In genomic region chr11:73566422-73566821, GRCh38 we compare ENCODE assay signal across 15 cellular contexts. TPM values are rescaled to one million over a fixed set of nuclear protein-coding genes. Genes with fewer than 3 reads are reported as not detected.
DNase-seq lines count a peak whose midpoint lies in the region; ATAC-seq and TF ChIP-seq lines count a peak whose summit lies in the region.
"Had no signal": no experiment of that assay in that cellular context is flagged by ENCODE, and none has a peak within 500 bp of the region (broad histone marks: within the 10 kb centered on the region; RNA-seq: fewer than 3 reads in every experiment).

No MANE protein-coding gene starts in this region.

- H3K9me3 ChIP-seq in WERI-Rb-1 (ENCODE audit: severe bottlenecking) (no peaks in the 10 kb centered on the region), skeletal muscle tissue (ENCODE audit: control insufficient read depth in 3 of 3, low read length in 3 of 3) (no peaks in the 10 kb centered on the region), neural progenitor cell (ENCODE audit: low read depth) (no peaks in the 10 kb centered on the region)

- CTCF ChIA-PET in activated CD8-positive, alpha-beta T cell treated with anti-CD3 and anti-CD28 coated beads, Interleukin-2, amount 10 ng/mL, durations not matched to agents 7 days and 5 days (lab: Charles Lee): interaction anchor here (1.2 kb wide), 1 partner anchor 33 kb away, joined by 3 read pairs; no protein-coding TSS in a partner anchor
- CTCF ChIA-PET in activated CD8-positive, alpha-beta T cell treated with anti-CD3 and anti-CD28 coated beads for 36 hours (lab: Charles Lee): no interaction called here

- POLR2A ChIA-PET in activated CD8-positive, alpha-beta T cell treated with anti-CD3 and anti-CD28 coated beads, Interleukin-2, amount 10 ng/mL, durations not matched to agents 7 days and 5 days (lab: Charles Lee): no interaction called here
- POLR2A ChIA-PET in activated CD8-positive, alpha-beta T cell treated with anti-CD3 and anti-CD28 coated beads for 36 hours (lab: Charles Lee): interaction anchor here (1.1 to 1.2 kb wide), 2 partner anchors 14 to 26 kb away, joined by 3 read pairs; no protein-coding TSS in a partner anchor

- peaks cover 80% of the 10 kb centered on the region for H3K79me2 ChIP-seq in neural progenitor cell (ENCODE audit: low read depth)

- peaks cover 2% of the 10 kb centered on the region for H3K27me3 Mint-ChIP-seq in neural progenitor cell (ENCODE audit: insufficient read depth, low read depth)
- no peaks in the 10 kb centered on the region for H3K27me3 Mint-ChIP-seq in activated CD8-positive, alpha-beta T cell treated with anti-CD3 and anti-CD28 coated beads, Interleukin-2, amount 10 ng/mL, durations not matched to agents 7 days and 5 days (ENCODE audit: low read depth)
- no peaks in the 10 kb centered on the region for H3K27me3 Mint-ChIP-seq in activated CD8-positive, alpha-beta T cell treated with anti-CD3 and anti-CD28 coated beads for 36 hours
- H3K27me3 Mint-ChIP-seq: IgD-negative memory B cell had no signal

- H3K27ac Mint-ChIP-seq in neural progenitor cell: no peak overlapping the region
- no peak overlapping the region for H3K27ac Mint-ChIP-seq in activated CD8-positive, alpha-beta T cell treated with anti-CD3 and anti-CD28 coated beads, Interleukin-2, amount 10 ng/mL, durations not matched to agents 7 days and 5 days
- no peak overlapping the region for H3K27ac Mint-ChIP-seq in activated CD8-positive, alpha-beta T cell treated with anti-CD3 and anti-CD28 coated beads for 36 hours
- H3K27ac Mint-ChIP-seq: IgD-negative memory B cell had no signal

- H3K4me2 ChIP-seq in neural progenitor cell: no peak overlapping the region

- H3K27ac ChIP-seq in WERI-Rb-1 (peak overlapping the region; percentile 60), skeletal muscle tissue (ENCODE audit: low read depth, low read length) (peak overlapping the region; percentile 37), neural progenitor cell (no peak overlapping the region)

- H3K36me3 Mint-ChIP-seq in neural progenitor cell: peaks cover 13% of the 10 kb centered on the region
- H3K36me3 Mint-ChIP-seq in activated CD8-positive, alpha-beta T cell treated with anti-CD3 and anti-CD28 coated beads, Interleukin-2, amount 10 ng/mL, durations not matched to agents 7 days and 5 days (ENCODE audit: low read depth): peaks cover 2% of the 10 kb centered on the region
- peaks cover 4% of the 10 kb centered on the region for H3K36me3 Mint-ChIP-seq in activated CD8-positive, alpha-beta T cell treated with anti-CD3 and anti-CD28 coated beads for 36 hours (ENCODE audit: low read depth)

- DNase-seq in HCEC 1CT: peak; percentile 24
- no peak for DNase-seq in WERI-Rb-1
- peak; percentile 36 for DNase-seq in fibroblast of pulmonary artery (ENCODE audit: low read depth)
- DNase-seq in neural progenitor cell (ENCODE audit: low spot score): no peak
- no peak for DNase-seq in activated CD8-positive, alpha-beta T cell treated with anti-CD3 and anti-CD28 coated beads, Interleukin-2, amount 10 ng/mL, durations not matched to agents 7 days and 5 days
- no peak for DNase-seq in activated CD8-positive, alpha-beta T cell treated with anti-CD3 and anti-CD28 coated beads for 36 hours
- DNase-seq: COR-L47, GDM1, Kasumi-1, MM.1S, NCI-H1092 treated with DMSO at 0.1 percent for 48 hours had no signal

- H2AFZ ChIP-seq in neural progenitor cell (replicated peaks): no peak overlapping the region

- no peaks in the 10 kb centered on the region for H3K9me3 Mint-ChIP-seq in neural progenitor cell
- H3K9me3 Mint-ChIP-seq in activated CD8-positive, alpha-beta T cell treated with anti-CD3 and anti-CD28 coated beads, Interleukin-2, amount 10 ng/mL, durations not matched to agents 7 days and 5 days (ENCODE audit: insufficient read depth): no peaks in the 10 kb centered on the region
- no peaks in the 10 kb centered on the region for H3K9me3 Mint-ChIP-seq in activated CD8-positive, alpha-beta T cell treated with anti-CD3 and anti-CD28 coated beads for 36 hours
- H3K9me3 Mint-ChIP-seq: IgD-negative memory B cell had no signal

- H3K9ac ChIP-seq in skeletal muscle tissue (ENCODE audit: low read depth in 1 of 3, low read length in 3 of 3) (no peak overlapping the region), neural progenitor cell (no peak overlapping the region)

- H3K27me3 ChIP-seq in WERI-Rb-1 (ENCODE audit: insufficient read depth, low read depth, severe bottlenecking) (no peaks in the 10 kb centered on the region), skeletal muscle tissue (ENCODE audit: control insufficient read depth in 3 of 3, insufficient read depth in 3 of 3, low read length in 3 of 3) (no peaks in the 10 kb centered on the region), neural progenitor cell (no peaks in the 10 kb centered on the region)

- intact Hi-C loops in activated CD8-positive, alpha-beta T cell treated with anti-CD3 and anti-CD28 coated beads for 36 hours (cut with micrococcal nuclease): no loop called here

- H3K4me1 ChIP-seq in skeletal muscle tissue (ENCODE audit: control insufficient read depth in 3 of 3, insufficient read depth in 3 of 3, low read length in 3 of 3) (peaks cover 7 to 14% (median 8%) of the 10 kb centered on the region in 3 donors), neural progenitor cell (peaks cover 3% of the 10 kb centered on the region)

- peaks cover 9% of the 10 kb centered on the region for H3K36me3 ChIP-seq in WERI-Rb-1
- no peaks in the 10 kb centered on the region for H3K36me3 ChIP-seq in skeletal muscle tissue (ENCODE audit: control insufficient read depth in 3 of 3, insufficient read depth in 3 of 3, low read length in 3 of 3)
- H3K36me3 ChIP-seq in neural progenitor cell: no peaks in the 10 kb centered on the region

- no peak overlapping the region for H3K4me3 Mint-ChIP-seq in neural progenitor cell
- H3K4me3 Mint-ChIP-seq in activated CD8-positive, alpha-beta T cell treated with anti-CD3 and anti-CD28 coated beads, Interleukin-2, amount 10 ng/mL, durations not matched to agents 7 days and 5 days: no peak overlapping the region
- no peak overlapping the region for H3K4me3 Mint-ChIP-seq in activated CD8-positive, alpha-beta T cell treated with anti-CD3 and anti-CD28 coated beads for 36 hours
- H3K4me3 Mint-ChIP-seq: IgD-negative memory B cell had no signal

- peaks cover 4% of the 10 kb centered on the region for H3K4me1 Mint-ChIP-seq in neural progenitor cell
- no peaks in the 10 kb centered on the region for H3K4me1 Mint-ChIP-seq in activated CD8-positive, alpha-beta T cell treated with anti-CD3 and anti-CD28 coated beads, Interleukin-2, amount 10 ng/mL, durations not matched to agents 7 days and 5 days (ENCODE audit: low read depth)
- no peaks in the 10 kb centered on the region for H3K4me1 Mint-ChIP-seq in activated CD8-positive, alpha-beta T cell treated with anti-CD3 and anti-CD28 coated beads for 36 hours (ENCODE audit: low read depth)

- no peak for TF ChIP-seq CTCF in WERI-Rb-1 (IDR thresholded peaks at IDR 0.05; ENCODE audit: low read depth, low read length)
- TF ChIP-seq CTCF in fibroblast of pulmonary artery (IDR thresholded peaks at IDR 0.05; ENCODE audit: low read length, missing control alignments): no peak
- TF ChIP-seq CTCF in neural progenitor cell (IDR thresholded peaks at IDR 0.05): no peak
- no peak for TF ChIP-seq CTCF in activated CD8-positive, alpha-beta T cell treated with anti-CD3 and anti-CD28 coated beads for 36 hours (IDR thresholded peaks at IDR 0.05)

- H4K20me1 ChIP-seq in neural progenitor cell (ENCODE audit: low read depth): peaks cover 23% of the 10 kb centered on the region

- H3K4me3 ChIP-seq in WERI-Rb-1 (ENCODE audit: low read depth, low read length) (no peak overlapping the region), fibroblast of pulmonary artery (replicated peaks; ENCODE audit: low read depth, low read length) (no peak overlapping the region), skeletal muscle tissue (ENCODE audit: low read length in 3 of 3) (no peak overlapping the region), neural progenitor cell (no peak overlapping the region)
- H3K4me3 ChIP-seq: GM12878 had no signal

- H3F3A ChIP-seq in neural progenitor cell (ENCODE audit: low read depth): no peaks in the 10 kb centered on the region

- no peak for ATAC-seq in activated CD8-positive, alpha-beta T cell treated with anti-CD3 and anti-CD28 coated beads, Interleukin-2, amount 10 ng/mL, durations not matched to agents 7 days and 5 days
- no peak for ATAC-seq in activated CD8-positive, alpha-beta T cell treated with anti-CD3 and anti-CD28 coated beads for 36 hours
- ATAC-seq: GM12878, Panc1 had no signal

RNA-seq across cellular contexts. Expression of gene FAM168A, which starts 31.5 kb away (rescaled TPM):
- total RNA-seq in skeletal muscle tissue (13.0 TPM), neural progenitor cell (ENCODE audit: low replicate concordance) (19.3 and 36.7 TPM in 2 replicates)
- 10 to 100 TPM; 25.9 to 27.8 TPM for total RNA-seq in activated CD8-positive, alpha-beta T cell treated with anti-CD3 and anti-CD28 coated beads, Interleukin-2, amount 10 ng/mL, durations not matched to agents 7 days and 5 days
- 10 to 100 TPM; 13.0 to 14.2 TPM for total RNA-seq in activated CD8-positive, alpha-beta T cell treated with anti-CD3 and anti-CD28 coated beads for 36 hours

Comparison
In these comparisons a context has a peak if more than half of its experiments do, and no peak if none do; other contexts are left out.
1. DNase-seq: peak in HCEC 1CT (single experiment) and fibroblast of pulmonary artery (single experiment); none in WERI-Rb-1 (single experiment), neural progenitor cell (single experiment), activated CD8-positive, alpha-beta T cell treated with anti-CD3 and anti-CD28 coated beads, Interleukin-2, amount 10 ng/mL, durations not matched to agents 7 days and 5 days (single experiment) and activated CD8-positive, alpha-beta T cell treated with anti-CD3 and anti-CD28 coated beads for 36 hours (single experiment).